ENCODE assay signal across 8 cellular contexts in the genomic region with DNA sequence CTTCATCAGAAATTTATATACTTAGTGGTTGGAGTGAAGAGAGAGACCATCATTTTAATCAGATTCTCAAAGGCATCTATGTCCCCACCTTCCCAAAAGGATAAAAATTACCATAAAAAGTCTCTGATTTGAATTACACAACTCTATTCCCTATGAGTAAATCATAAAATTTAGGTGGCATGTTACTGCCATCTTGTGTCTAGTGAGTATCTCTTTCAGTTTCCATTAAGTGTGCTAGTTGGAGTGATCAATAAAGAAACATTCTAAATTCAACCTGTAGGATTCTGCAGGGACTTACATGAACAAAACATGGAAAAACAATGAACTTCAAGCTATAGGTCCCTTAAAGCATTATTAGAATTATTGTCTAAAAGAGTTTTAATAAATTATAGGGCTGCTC.
DNase-seq lines count a peak whose midpoint lies in the region; ATAC-seq and TF ChIP-seq lines count a peak whose summit lies in the region.

No MANE protein-coding gene starts in this region.

- DNase-seq in Caki2 (ENCODE audit: low read depth), result peak; percentile 26
- DNase-seq in NAMALWA (ENCODE audit: low spot score), result peak; percentile 37
- peak; percentile 71 for DNase-seq in astrocyte of the spinal cord (ENCODE audit: low read depth, low spot score)
- DNase-seq in right lobe of liver, result no peak
- DNase-seq in mesenteric fat pad (ENCODE audit: low spot score), result no peak
- no peak for DNase-seq in spleen
- no peak for DNase-seq in activated T-cell treated with anti-CD3 and anti-CD28 coated beads for 4 hours

- peaks cover 0 to 32% (median 9%) of the 10 kb centered on the region in 4 donors for H3K4me1 ChIP-seq in right lobe of liver
- peaks cover 0 to 22% (median 1%) of the 10 kb centered on the region in 6 donors for H3K4me1 ChIP-seq in spleen

- peak; percentile 63 to 76 (median 74) for ATAC-seq in right lobe of liver
- ATAC-seq in GM18909 (IDR thresholded peaks at IDR 0.05; ENCODE audit: poor library complexity, unreplicated experiment), result no peak

- TF ChIP-seq POLR2A in right lobe of liver (IDR thresholded peaks at IDR 0.05) (no peak), spleen (IDR thresholded peaks at IDR 0.05) (no peak)

- H3K27me3 ChIP-seq in right lobe of liver (no peaks in the 10 kb centered on the region), spleen (replicated peaks in 1 of 7) (no peaks in the 10 kb centered on the region)

- H3K9me3 ChIP-seq in right lobe of liver (no peaks in the 10 kb centered on the region), spleen (no peaks in the 10 kb centered on the region)

- TF ChIP-seq CTCF in astrocyte of the spinal cord (IDR thresholded peaks at IDR 0.05; ENCODE audit: low read depth, low read length) (peak; percentile 44), right lobe of liver (IDR thresholded peaks at IDR 0.05) (peak; percentile 40 to 63 (median 55)), spleen (IDR thresholded peaks at IDR 0.05 in 8 of 11, conservative IDR thresholded peaks at IDR 0.05 in 3 of 11) (peak in 5 of 11 experiments; percentile 9 to 31 (median 21))

- intact Hi-C loops in right lobe of liver (cut with DNase I) (no loop called here), spleen (cut with DNase I; ENCODE audit: low total_unique reads) (loop anchor here (5.0 kb wide), 1 partner anchor 1490 kb away; a partner anchor contains a TSS)

- no peak overlapping the region for H3K4me3 ChIP-seq in astrocyte of the spinal cord (ENCODE audit: low read depth, low read length)
- no peak overlapping the region for H3K4me3 ChIP-seq in right lobe of liver
- no peak overlapping the region for H3K4me3 ChIP-seq in spleen

- H3K36me3 ChIP-seq in right lobe of liver, result no peaks in the 10 kb centered on the region
- H3K36me3 ChIP-seq in spleen, result no peaks in the 10 kb centered on the region

- H3K27ac ChIP-seq in right lobe of liver, result peak overlapping the region; percentile 24 to 27 (median 26)
- no peak overlapping the region for H3K27ac ChIP-seq in spleen

- in situ Hi-C loops in Caki2 (cut with HindIII; ENCODE audit: low pct_unique_long_range_greater_than_20kb, low sequenced_read_pairs) (no loop called here), astrocyte of the spinal cord (cut with HindIII; ENCODE audit: low sequenced_read_pairs) (no loop called here)

Comparison
In these comparisons a context has a peak if more than half of its experiments do, and no peak if none do; other contexts are left out.
1. DNase-seq: peak in Caki2 (single experiment), NAMALWA (single experiment) and astrocyte of the spinal cord (single experiment); none in right lobe of liver (0 of 3), mesenteric fat pad (single experiment), spleen (single experiment) and activated T-cell treated with anti-CD3 and anti-CD28 coated beads for 4 hours (single experiment).
2. H3K27ac ChIP-seq: peak in right lobe of liver (3 of 3); none in spleen (0 of 8).